ENCODE assay signal across 8 cellular contexts in genomic region chr17:55513885-55514590, GRCh38. TPM values are rescaled to one million over a fixed set of nuclear protein-coding genes. Genes with fewer than 3 reads are reported as not detected.
A peak's percentile ranks its signal among the peaks of the same experiment; 100 is the strongest.
DNase-seq lines count a peak whose midpoint lies in the region; ATAC-seq and TF ChIP-seq lines count a peak whose summit lies in the region.

No MANE protein-coding gene starts in this region.

- H3K4me1 Mint-ChIP-seq in activated T-helper 1 cell treated with anti-CD3 and anti-CD28 coated beads, Interleukin-12 subunit alpha, Interleukin-12 subunit beta, Interleukin-2, Interleukin-4 antibody, amounts not matched to agents 30 ng/mL and 10 ng/mL and 1 ng/mL, durations not matched to agents 14 hours and 24 hours and 36 hours (ENCODE audit: low read depth): peaks cover 4% of the 10 kb centered on the region
- H3K4me1 Mint-ChIP-seq in osteocyte (ENCODE audit: unreplicated experiment): no peaks in the 10 kb centered on the region

- no peaks in the 10 kb centered on the region for H3K9me3 ChIP-seq in thyroid gland

- no peak overlapping the region for H3K4me3 Mint-ChIP-seq in activated T-helper 1 cell treated with anti-CD3 and anti-CD28 coated beads, Interleukin-12 subunit alpha, Interleukin-12 subunit beta, Interleukin-2, Interleukin-4 antibody, amounts not matched to agents 30 ng/mL and 10 ng/mL and 1 ng/mL, durations not matched to agents 14 hours and 24 hours and 36 hours
- no peak overlapping the region for H3K4me3 Mint-ChIP-seq in osteocyte (ENCODE audit: unreplicated experiment)

- TF ChIP-seq POLR2A in thyroid gland (IDR thresholded peaks at IDR 0.05): no peak

- H3K4me3 ChIP-seq in fibroblast of villous mesenchyme (ENCODE audit: low read depth, low read length): no peak overlapping the region
- no peak overlapping the region for H3K4me3 ChIP-seq in thyroid gland (replicated peaks in 1 of 3)

- no peaks in the 10 kb centered on the region for H3K9me3 Mint-ChIP-seq in activated T-helper 1 cell treated with anti-CD3 and anti-CD28 coated beads, Interleukin-12 subunit alpha, Interleukin-12 subunit beta, Interleukin-2, Interleukin-4 antibody, amounts not matched to agents 30 ng/mL and 10 ng/mL and 1 ng/mL, durations not matched to agents 14 hours and 24 hours and 36 hours
- no peaks in the 10 kb centered on the region for H3K9me3 Mint-ChIP-seq in osteocyte (ENCODE audit: unreplicated experiment)

- no peaks in the 10 kb centered on the region for H3K36me3 ChIP-seq in thyroid gland

- H3K27me3 Mint-ChIP-seq in activated T-helper 1 cell treated with anti-CD3 and anti-CD28 coated beads, Interleukin-12 subunit alpha, Interleukin-12 subunit beta, Interleukin-2, Interleukin-4 antibody, amounts not matched to agents 30 ng/mL and 10 ng/mL and 1 ng/mL, durations not matched to agents 14 hours and 24 hours and 36 hours (ENCODE audit: insufficient read depth): peaks cover 9% of the 10 kb centered on the region
- peaks cover 9% of the 10 kb centered on the region for H3K27me3 Mint-ChIP-seq in osteocyte (ENCODE audit: unreplicated experiment)

- H3K27ac ChIP-seq in thyroid gland: no peak overlapping the region

- peak; percentile 82 for ATAC-seq in GM21529 (IDR thresholded peaks at IDR 0.05; ENCODE audit: unreplicated experiment)

- DNase-seq in DMS 273 (lab: John Stamatoyannopoulos, UW; ENCODE audit: unreplicated experiment) (peak; percentile 89), LHCN-M2 (ENCODE audit: low read depth) (peak; percentile 63), RPMI8226 (peak; percentile 78), fibroblast of villous mesenchyme (ENCODE audit: low read depth) (peak; percentile 79), osteocyte (ENCODE audit: extremely low spot score, unreplicated experiment) (peak; percentile 86), thyroid gland (peak; percentile 69 to 72)
- DNase-seq in activated T-helper 1 cell treated with anti-CD3 and anti-CD28 coated beads, Interleukin-12 subunit alpha, Interleukin-12 subunit beta, Interleukin-2, Interleukin-4 antibody, amounts not matched to agents 30 ng/mL and 10 ng/mL and 1 ng/mL, durations not matched to agents 14 hours and 24 hours and 36 hours (ENCODE audit: low spot score): peak; percentile 56

- H3K27me3 ChIP-seq in thyroid gland: no peaks in the 10 kb centered on the region

- H3K4me1 ChIP-seq in thyroid gland: no peaks in the 10 kb centered on the region

- WGBS in thyroid gland, 2 donors: 19 to 21% methylated on average over 5 of the region's 5 CpGs

- no peak overlapping the region for H3K27ac Mint-ChIP-seq in activated T-helper 1 cell treated with anti-CD3 and anti-CD28 coated beads, Interleukin-12 subunit alpha, Interleukin-12 subunit beta, Interleukin-2, Interleukin-4 antibody, amounts not matched to agents 30 ng/mL and 10 ng/mL and 1 ng/mL, durations not matched to agents 14 hours and 24 hours and 36 hours
- no peak overlapping the region for H3K27ac Mint-ChIP-seq in osteocyte (ENCODE audit: unreplicated experiment)

- intact Hi-C loops in activated T-helper 1 cell treated with anti-CD3 and anti-CD28 coated beads, Interleukin-12 subunit alpha, Interleukin-12 subunit beta, Interleukin-2, Interleukin-4 antibody, amounts not matched to agents 30 ng/mL and 10 ng/mL and 1 ng/mL, durations not matched to agents 14 hours and 24 hours and 36 hours (cut with micrococcal nuclease): loop anchor here (1.0 to 5.0 kb wide), 4 partner anchors 92 to 521 kb away; partner anchors contain the start of gene MMD
- intact Hi-C loops in thyroid gland (cut with DNase I): no loop called here

- TF ChIP-seq CTCF in fibroblast of villous mesenchyme (IDR thresholded peaks at IDR 0.05; ENCODE audit: insufficient read depth, low read depth, low read length) (peak; percentile 95), osteocyte (IDR thresholded peaks at IDR 0.05) (peak; percentile 88), thyroid gland (IDR thresholded peaks at IDR 0.05) (peak; percentile 76 to 97 (median 85))

- H3K36me3 Mint-ChIP-seq in activated T-helper 1 cell treated with anti-CD3 and anti-CD28 coated beads, Interleukin-12 subunit alpha, Interleukin-12 subunit beta, Interleukin-2, Interleukin-4 antibody, amounts not matched to agents 30 ng/mL and 10 ng/mL and 1 ng/mL, durations not matched to agents 14 hours and 24 hours and 36 hours (ENCODE audit: low read depth): no peaks in the 10 kb centered on the region
- no peaks in the 10 kb centered on the region for H3K36me3 Mint-ChIP-seq in osteocyte (ENCODE audit: unreplicated experiment)

RNA-seq across cellular contexts. Expression of gene SMIM36, which starts 2.8 kb away (rescaled TPM):
- not detected in 2 replicates for total RNA-seq in LHCN-M2 (2014; rRNA removed)
- polyA plus RNA-seq in LHCN-M2 (2012): not detected
- total RNA-seq in activated T-helper 1 cell treated with anti-CD3 and anti-CD28 coated beads, Interleukin-12 subunit alpha, Interleukin-12 subunit beta, Interleukin-2, Interleukin-4 antibody, amounts not matched to agents 30 ng/mL and 10 ng/mL and 1 ng/mL, durations not matched to agents 14 hours and 24 hours and 36 hours: not detected in 2 replicates
- total RNA-seq in fibroblast of villous mesenchyme: not detected in 2 replicates
- not detected in 2 replicates for total RNA-seq in osteocyte
- total RNA-seq in thyroid gland: not detected
